1 cellular context compared by ENCODE assay signal in genomic region chr10:42640610-42641229, GRCh38.
A peak's percentile ranks its signal among the peaks of the same experiment; 100 is the strongest.
TF ChIP-seq lines count a peak whose summit lies in the region.

No MANE protein-coding gene starts in this region.

TF ChIP-seq in HepG2, 621 proteins besides CTCF, POLR2A, EP300 and RAD21:
- TF ChIP-seq ZBTB26 (CRISPR knock-in tag; IDR thresholded peaks at IDR 0.05; ENCODE audit: borderline replicate concordance) (no peak), SOX13 (IDR thresholded peaks at IDR 0.05) (no peak), SOX13 (CRISPR knock-in tag; conservative IDR thresholded peaks at IDR 0.05 in 1 of 2, IDR thresholded peaks at IDR 0.05 in 1 of 2) (no peak), FIP1L1 (IDR thresholded peaks at IDR 0.05; ENCODE audit: borderline replicate concordance, insufficient read depth, low read depth, low read length) (no peak), TMF1 (CRISPR knock-in tag; IDR thresholded peaks at IDR 0.05; ENCODE audit: low read depth) (no peak), HMGXB3 (CRISPR knock-in tag; IDR thresholded peaks at IDR 0.05; ENCODE audit: borderline replicate concordance) (peak; percentile 97), PHF5A (CRISPR knock-in tag; IDR thresholded peaks at IDR 0.05; ENCODE audit: low read depth, unreplicated experiment) (no peak), KLF16 (CRISPR knock-in tag; IDR thresholded peaks at IDR 0.05) (no peak), MLLT10 (CRISPR knock-in tag; IDR thresholded peaks at IDR 0.05) (no peak), HIC2 (CRISPR knock-in tag; IDR thresholded peaks at IDR 0.05; ENCODE audit: low read depth) (no peak), KAT2B (IDR thresholded peaks at IDR 0.05; ENCODE audit: borderline replicate concordance, low read depth, low read length) (no peak), CEBPZ (IDR thresholded peaks at IDR 0.05; ENCODE audit: low read length) (no peak), TRAFD1 (CRISPR knock-in tag; IDR thresholded peaks at IDR 0.05; ENCODE audit: borderline replicate concordance) (no peak), HDAC6 (IDR thresholded peaks at IDR 0.05; ENCODE audit: low read depth, low read length) (no peak), NFRKB (IDR thresholded peaks at IDR 0.05) (no peak), ZNF577 (CRISPR knock-in tag; IDR thresholded peaks at IDR 0.05; ENCODE audit: borderline replicate concordance, low read depth) (no peak), TOPORS (CRISPR knock-in tag; IDR thresholded peaks at IDR 0.05) (no peak), TEAD2 (CRISPR knock-in tag; IDR thresholded peaks at IDR 0.05) (no peak), ATF2 (CRISPR knock-in tag; IDR thresholded peaks at IDR 0.05) (no peak), ARID2 (CRISPR knock-in tag; IDR thresholded peaks at IDR 0.05; ENCODE audit: borderline replicate concordance) (no peak), ZBTB33 (CRISPR knock-in tag; IDR thresholded peaks at IDR 0.05) (peak; percentile 74), THAP7 (CRISPR knock-in tag; IDR thresholded peaks at IDR 0.05) (no peak), NFYB (CRISPR knock-in tag; IDR thresholded peaks at IDR 0.05) (peak; percentile 25; the same call in 1 of the 2 replicates)
TF ChIP-seq in HepG2: peak in this region for 3.
